8 cellular contexts compared by ENCODE assay signal in the genomic region with DNA sequence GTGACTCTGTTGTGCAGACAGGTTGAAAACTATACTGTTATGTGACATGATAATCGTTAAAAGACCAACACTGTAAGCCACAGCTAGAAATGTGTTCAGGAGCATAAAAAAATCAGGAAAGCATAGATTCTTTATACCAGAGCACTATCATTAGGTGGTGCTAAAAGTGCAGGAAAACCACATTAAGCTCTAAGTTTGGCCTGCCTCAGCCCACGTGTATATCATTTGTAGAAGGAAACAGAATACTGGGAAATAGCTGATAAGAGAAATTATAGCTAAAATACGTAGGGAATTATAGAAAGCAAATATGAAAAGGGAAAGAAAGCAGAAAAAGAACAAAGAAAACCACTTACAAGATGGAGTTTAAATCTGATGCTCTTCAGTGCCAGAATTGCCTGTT. TPM values are rescaled to one million over a fixed set of nuclear protein-coding genes. Genes with fewer than 3 reads are reported as not detected.
DNase-seq lines count a peak whose midpoint lies in the region; ATAC-seq, FAIRE-seq and TF ChIP-seq lines count a peak whose summit lies in the region.

No MANE protein-coding gene starts in this region.

- no peaks in the 10 kb centered on the region for H3K9me3 ChIP-seq in astrocyte (ENCODE audit: insufficient read depth, low read depth, low read length)
- H3K9me3 ChIP-seq in right lobe of liver = no peaks in the 10 kb centered on the region
- no peaks in the 10 kb centered on the region for H3K9me3 ChIP-seq in MG63

- no peak for FAIRE-seq in astrocyte (lab: Jason Lieb, UNC)

- intact Hi-C loops in right lobe of liver (cut with DNase I) = no loop called here

- WGBS in right lobe of liver (ENCODE audit: insufficient coverage, low coverage, low lambda C conversion rate, missing lambda C conversion rate) = 8% methylated on average over 3 of the region's 3 CpGs

- H3K9me3 Mint-ChIP-seq in astrocyte (ENCODE audit: unreplicated experiment) = no peaks in the 10 kb centered on the region

- H2AFZ ChIP-seq in astrocyte (ENCODE audit: low read depth, low read length) = no peak overlapping the region

- H4K20me1 ChIP-seq in astrocyte (ENCODE audit: insufficient read depth, low read length) = no peaks in the 10 kb centered on the region

- H3K4me1 Mint-ChIP-seq in astrocyte (ENCODE audit: low read depth, unreplicated experiment) = no peaks in the 10 kb centered on the region

- H3K27me3 ChIP-seq in astrocyte (ENCODE audit: insufficient read depth, low read length) (no peaks in the 10 kb centered on the region), right lobe of liver (no peaks in the 10 kb centered on the region), MG63 (no peaks in the 10 kb centered on the region)

- no peak overlapping the region for H3K9ac ChIP-seq in astrocyte (ENCODE audit: low read length)

- H3K36me3 ChIP-seq in astrocyte (ENCODE audit: insufficient read depth, low read length) (no peaks in the 10 kb centered on the region), right lobe of liver (no peaks in the 10 kb centered on the region), MG63 (no peaks in the 10 kb centered on the region)

- H3K27ac Mint-ChIP-seq in astrocyte (ENCODE audit: unreplicated experiment) = no peak overlapping the region

- TF ChIP-seq CTCF in LNCAP (IDR thresholded peaks at IDR 0.05) (peak; percentile 28; the same call in 1 of the 2 replicates), astrocyte (IDR thresholded peaks at IDR 0.05; ENCODE audit: insufficient read depth, low read depth, low read length) (peak; percentile 36), right lobe of liver (IDR thresholded peaks at IDR 0.05) (peak; percentile 29 to 44 (median 38))

- DNase-seq in DMS 273 (lab: John Stamatoyannopoulos, UW; ENCODE audit: unreplicated experiment) (peak; percentile 66), astrocyte (ENCODE audit: low read depth) (peak; percentile 41), right lobe of liver (no peak), germinal center (ENCODE audit: low spot score) (no peak), MG63 (no peak)
- no peak for DNase-seq in effector CD8-positive, alpha-beta T cell (lab: John Stamatoyannopoulos, UW)

- H3K27ac ChIP-seq in astrocyte (ENCODE audit: low read depth, low read length) = no peak overlapping the region
- H3K27ac ChIP-seq in right lobe of liver = no peak overlapping the region

- no peak for TF ChIP-seq POLR2A in right lobe of liver (IDR thresholded peaks at IDR 0.05)

- H3K4me3 ChIP-seq in astrocyte (ENCODE audit: insufficient read depth, low read depth, low read length) = no peak overlapping the region
- no peak overlapping the region for H3K4me3 ChIP-seq in right lobe of liver
- no peak overlapping the region for H3K4me3 ChIP-seq in MG63

- H3K4me2 ChIP-seq in astrocyte (ENCODE audit: low read length) = no peak overlapping the region

- no peak overlapping the region for H3K4me3 Mint-ChIP-seq in astrocyte (ENCODE audit: unreplicated experiment)

- no peaks in the 10 kb centered on the region for H3K79me2 ChIP-seq in astrocyte (ENCODE audit: insufficient read depth, low read length)

- no peaks in the 10 kb centered on the region for H3K27me3 Mint-ChIP-seq in astrocyte (ENCODE audit: low read depth, unreplicated experiment)

- H3K4me1 ChIP-seq in astrocyte (ENCODE audit: insufficient read depth, low read length) (no peaks in the 10 kb centered on the region), right lobe of liver (no peaks in the 10 kb centered on the region)

- H3K36me3 Mint-ChIP-seq in astrocyte (ENCODE audit: low read depth, unreplicated experiment) = no peaks in the 10 kb centered on the region

- ATAC-seq in right lobe of liver (peak; percentile 69 to 91 (median 84)), GM21717 (IDR thresholded peaks at IDR 0.05; ENCODE audit: unreplicated experiment) (no peak)

RNA-seq across cellular contexts. Expression of a gene that starts 26.5 kb away (rescaled TPM):
- total RNA-seq in astrocyte (9.0 and 11.5 TPM in 2 replicates), right lobe of liver (10 to 100 TPM; 10.2 to 12.0 (median 10.6) TPM)
- total RNA-seq in MG63 (2014; rRNA removed; shearing (Covaris generic); ENCODE audit: low replicate concordance) = 27.7 and 59.8 TPM in 2 replicates

Comparison
In these comparisons a context has a peak if more than half of its experiments do, and no peak if none do; other contexts are left out.
1. DNase-seq: peak in DMS 273 (single experiment) and astrocyte (single experiment); none in right lobe of liver (0 of 3), effector CD8-positive, alpha-beta T cell (single experiment), germinal center (single experiment) and MG63 (single experiment).
2. Peak in every context shown above with its lines, with median percentiles within 50 percentile points of each other: CTCF ChIP-seq.